ENCODE assay signal across 12 cellular contexts in the genomic region with DNA sequence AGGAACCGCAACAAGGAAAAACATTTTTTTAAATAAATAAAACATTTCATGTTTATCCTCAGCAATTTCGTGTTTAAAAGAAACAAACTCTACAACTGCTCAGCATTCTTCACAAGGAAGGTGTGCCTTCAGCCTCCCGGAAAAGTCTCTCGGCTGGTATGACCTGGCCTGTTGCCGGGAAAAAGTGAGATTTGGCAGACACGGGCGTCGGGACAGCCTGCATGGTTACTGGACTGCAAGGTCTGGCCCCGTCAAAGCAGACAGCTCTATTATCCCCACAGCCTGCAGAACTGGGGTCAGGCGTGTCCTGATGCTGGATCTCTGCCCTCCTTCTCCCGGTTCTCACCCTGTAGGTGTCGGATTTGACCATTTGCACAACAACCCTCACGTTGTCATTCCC.
DNase-seq lines count a peak whose midpoint lies in the region; ATAC-seq and TF ChIP-seq lines count a peak whose summit lies in the region.
"Had no signal": no experiment of that assay in that cellular context is flagged by ENCODE, and none has a peak within 500 bp of the region (broad histone marks: within the 10 kb centered on the region; RNA-seq: fewer than 3 reads in every experiment).

No MANE protein-coding gene starts in this region.

- H3K27ac ChIP-seq in RWPE1, result no peak overlapping the region
- H3K27ac ChIP-seq: 22Rv1, colonic mucosa had no signal

- DNase-seq in DMS 273 (lab: John Stamatoyannopoulos, UW; ENCODE audit: unreplicated experiment) (peak; percentile 16), DMS 273 treated with DMSO at 0.1 percent for 48 hours (lab: John Stamatoyannopoulos, UW) (no peak), Right ventricle myocardium superior (peak; percentile 78), RWPE1 (ENCODE audit: low spot score) (no peak)
- no peak for DNase-seq in stimulated activated CD4-positive, alpha-beta T cell treated with anti-CD3 and anti-CD28 coated beads, Interleukin-4, amount 100 ng/mL, for 1 hour
- DNase-seq in activated CD8-positive, alpha-beta memory T cell treated with anti-CD3 and anti-CD28 coated beads, Interleukin-2, amount 50 U/mL, for 4 hours, result no peak
- DNase-seq in activated T-cell treated with anti-CD3 and anti-CD28 coated beads, Interleukin-2, amount 50 U/mL, for 48 hours, result no peak
- DNase-seq: colonic mucosa; DND-41; stimulated activated CD4-positive, alpha-beta T cell treated with anti-CD3 and anti-CD28 coated beads, Interleukin-2, amount 100 ng/mL, for 48 hours had no signal

- ATAC-seq in Right ventricle myocardium superior (ENCODE audit: poor library complexity), result peak; percentile 93

- H3K4me1 Mint-ChIP-seq in nephron, result peaks cover 26% of the 10 kb centered on the region

- H3K27ac Mint-ChIP-seq in nephron, result peak overlapping the region; percentile 98 to 99 (median 98)

- intact Hi-C loops in Right ventricle myocardium superior (cut with DNase I), result no loop called here

- TF ChIP-seq CTCF in nephron (IDR thresholded peaks at IDR 0.05; ENCODE audit: unreplicated experiment in 3 of 3) (no peak), RWPE1 (conservative IDR thresholded peaks at IDR 0.05; ENCODE audit: low read depth) (no peak)

- CTCF ChIA-PET in RWPE1 (lab: Yijun Ruan, JAX), result interaction anchor here (1.0 kb wide), 1 partner anchor 11 kb away, joined by 4 read pairs; no protein-coding TSS in a partner anchor

- no peaks in the 10 kb centered on the region for H3K27me3 Mint-ChIP-seq in nephron (ENCODE audit: low read depth)

- H3K9me3 Mint-ChIP-seq in nephron, result peaks cover 13% of the 10 kb centered on the region

- peak overlapping the region in 1 of 3 experiments; percentile 12 for H3K4me3 Mint-ChIP-seq in nephron

- H3K36me3 Mint-ChIP-seq in nephron (ENCODE audit: low read depth), result no peaks in the 10 kb centered on the region

- POLR2A ChIA-PET in RWPE1 (lab: Yijun Ruan, JAX; ENCODE audit: low non-redundant PET), result no interaction called here

Comparison
In these comparisons a context has a peak if more than half of its experiments do, and no peak if none do; other contexts are left out.
1. DNase-seq: peak in DMS 273 (single experiment) and Right ventricle myocardium superior (single experiment); none in DMS 273 treated with DMSO at 0.1 percent for 48 hours (single experiment), RWPE1 (single experiment), stimulated activated CD4-positive, alpha-beta T cell treated with anti-CD3 and anti-CD28 coated beads, Interleukin-4, amount 100 ng/mL, for 1 hour (single experiment), activated CD8-positive, alpha-beta memory T cell treated with anti-CD3 and anti-CD28 coated beads, Interleukin-2, amount 50 U/mL, for 4 hours (single experiment) and activated T-cell treated with anti-CD3 and anti-CD28 coated beads, Interleukin-2, amount 50 U/mL, for 48 hours (0 of 2).